ENCODE assay signal across 14 cellular contexts in genomic region chr9:129576546-129577543, GRCh38. TPM values are rescaled to one million over a fixed set of nuclear protein-coding genes. Genes with fewer than 3 reads are reported as not detected.
DNase-seq lines count a peak whose midpoint lies in the region; ATAC-seq and TF ChIP-seq lines count a peak whose summit lies in the region.
"Had no signal": no experiment of that assay in that cellular context is flagged by ENCODE, and none has a peak within 500 bp of the region (broad histone marks: within the 10 kb centered on the region; RNA-seq: fewer than 3 reads in every experiment).

No MANE protein-coding gene starts in this region.

- H3K4me3 Mint-ChIP-seq in activated CD8-positive, alpha-beta T cell treated with anti-CD3 and anti-CD28 coated beads, Interleukin-2, amount 10 ng/mL, durations not matched to agents 7 days and 5 days: no peak overlapping the region
- H3K4me3 Mint-ChIP-seq in glutamatergic neuron (ENCODE audit: unreplicated experiment): peak overlapping the region; percentile 4
- H3K4me3 Mint-ChIP-seq: natural killer cell treated with Interleukin-12 subunit alpha and Interleukin-12 subunit beta and Interleukin-15 and Interleukin-18, amount 100 ng/mL, for 72 hours; stimulated activated memory B cell treated with anti-CD40 and anti-IgM and Interleukin-4, amounts not matched to agents 10 μg/mL and 1 μg/mL and 100 μg/mL, for 72 hours had no signal

- no peak for TF ChIP-seq CTCF in glutamatergic neuron (IDR thresholded peaks at IDR 0.05; ENCODE audit: partially characterized antibody, unreplicated experiment)

- peaks cover 48% of the 10 kb centered on the region for H3K4me1 Mint-ChIP-seq in activated CD8-positive, alpha-beta T cell treated with anti-CD3 and anti-CD28 coated beads, Interleukin-2, amount 10 ng/mL, durations not matched to agents 7 days and 5 days (ENCODE audit: low read depth)
- peaks cover 9% of the 10 kb centered on the region for H3K4me1 Mint-ChIP-seq in glutamatergic neuron (ENCODE audit: low read depth, unreplicated experiment)

- H3K27ac Mint-ChIP-seq in activated CD8-positive, alpha-beta T cell treated with anti-CD3 and anti-CD28 coated beads, Interleukin-2, amount 10 ng/mL, durations not matched to agents 7 days and 5 days: peak overlapping the region; percentile 75
- H3K27ac Mint-ChIP-seq in glutamatergic neuron (ENCODE audit: unreplicated experiment): no peak overlapping the region
- H3K27ac Mint-ChIP-seq: natural killer cell treated with Interleukin-12 subunit alpha and Interleukin-12 subunit beta and Interleukin-15 and Interleukin-18, amount 100 ng/mL, for 72 hours; stimulated activated memory B cell treated with anti-CD40 and anti-IgM and Interleukin-4, amounts not matched to agents 10 μg/mL and 1 μg/mL and 100 μg/mL, for 72 hours had no signal

- H3K9me3 Mint-ChIP-seq in activated CD8-positive, alpha-beta T cell treated with anti-CD3 and anti-CD28 coated beads, Interleukin-2, amount 10 ng/mL, durations not matched to agents 7 days and 5 days (ENCODE audit: insufficient read depth): peaks cover 6% of the 10 kb centered on the region
- peaks cover 2% of the 10 kb centered on the region for H3K9me3 Mint-ChIP-seq in glutamatergic neuron (ENCODE audit: unreplicated experiment)
- H3K9me3 Mint-ChIP-seq: natural killer cell treated with Interleukin-12 subunit alpha and Interleukin-12 subunit beta and Interleukin-15 and Interleukin-18, amount 100 ng/mL, for 72 hours had no signal

- POLR2A ChIA-PET in activated CD8-positive, alpha-beta T cell treated with anti-CD3 and anti-CD28 coated beads, Interleukin-2, amount 10 ng/mL, durations not matched to agents 7 days and 5 days (lab: Charles Lee): no interaction called here

- intact Hi-C loops in sciatic nerve (cut with DNase I): no loop called here

- DNase-seq in HT1080 (ENCODE audit: low read depth) (peak; percentile 56), glutamatergic neuron (no peak), sciatic nerve (ENCODE audit: low spot score) (no peak), NCI-H2029 treated with DMSO at 0.1 percent for 48 hours (lab: John Stamatoyannopoulos, UW) (no peak), dedifferentiated amniotic fluid mesenchymal stem cell (ENCODE audit: extremely low spot score) (no peak)
- DNase-seq in activated CD8-positive, alpha-beta T cell treated with anti-CD3 and anti-CD28 coated beads, Interleukin-2, amount 10 ng/mL, durations not matched to agents 7 days and 5 days: no peak
- DNase-seq: activated CD4-positive, alpha-beta T cell treated with anti-CD3 and anti-CD28 coated beads, Interleukin-2, amount 50 U/mL, for 1 hour; NCI-H446; SHP77 had no signal

- ATAC-seq in activated CD8-positive, alpha-beta T cell treated with anti-CD3 and anti-CD28 coated beads, Interleukin-2, amount 10 ng/mL, durations not matched to agents 7 days and 5 days: no peak
- ATAC-seq in sciatic nerve (peak; percentile 4), GM18858 (IDR thresholded peaks at IDR 0.05; ENCODE audit: unreplicated experiment) (no peak), HG02798 (IDR thresholded peaks at IDR 0.05; ENCODE audit: poor library complexity, unreplicated experiment) (no peak)
- ATAC-seq: natural killer cell treated with Interleukin-12 subunit alpha and Interleukin-12 subunit beta and Interleukin-15 and Interleukin-18, amount 100 ng/mL, for 72 hours; stimulated activated memory B cell treated with anti-CD40 and anti-IgM and Interleukin-4, amounts not matched to agents 10 μg/mL and 1 μg/mL and 100 μg/mL, for 72 hours had no signal

- CTCF ChIA-PET in activated CD8-positive, alpha-beta T cell treated with anti-CD3 and anti-CD28 coated beads, Interleukin-2, amount 10 ng/mL, durations not matched to agents 7 days and 5 days (lab: Charles Lee): no interaction called here

- no peaks in the 10 kb centered on the region for H3K36me3 Mint-ChIP-seq in activated CD8-positive, alpha-beta T cell treated with anti-CD3 and anti-CD28 coated beads, Interleukin-2, amount 10 ng/mL, durations not matched to agents 7 days and 5 days (ENCODE audit: low read depth)
- peaks cover 6% of the 10 kb centered on the region for H3K36me3 Mint-ChIP-seq in glutamatergic neuron (ENCODE audit: unreplicated experiment)
- H3K36me3 Mint-ChIP-seq: natural killer cell treated with Interleukin-12 subunit alpha and Interleukin-12 subunit beta and Interleukin-15 and Interleukin-18, amount 100 ng/mL, for 72 hours had no signal

- H3K27me3 Mint-ChIP-seq in activated CD8-positive, alpha-beta T cell treated with anti-CD3 and anti-CD28 coated beads, Interleukin-2, amount 10 ng/mL, durations not matched to agents 7 days and 5 days (ENCODE audit: low read depth): peaks cover 4% of the 10 kb centered on the region
- H3K27me3 Mint-ChIP-seq in glutamatergic neuron (ENCODE audit: unreplicated experiment): peaks cover 6% of the 10 kb centered on the region

RNA-seq across cellular contexts. Expression of gene C9orf50, which starts 44.1 kb away (rescaled TPM):
- not detected in 2 replicates for total RNA-seq in HT1080 (2014; rRNA removed; shearing (Covaris generic))
- polyA plus RNA-seq in HT1080 (2015; cell fraction: cytosol; rRNA removed): not detected in 2 replicates
- polyA plus RNA-seq in HT1080 (2015; cell fraction: nucleus; rRNA removed): 0.19 TPM in 1 of 2 replicates, not detected in the other
- total RNA-seq in activated CD8-positive, alpha-beta T cell treated with anti-CD3 and anti-CD28 coated beads, Interleukin-2, amount 10 ng/mL, durations not matched to agents 7 days and 5 days: not detected
- total RNA-seq in glutamatergic neuron (ENCODE audit: unreplicated experiment): 0.56 TPM
- total RNA-seq in sciatic nerve: 2.2 TPM
- total RNA-seq: MCF 10A; natural killer cell treated with Interleukin-12 subunit alpha and Interleukin-12 subunit beta and Interleukin-15 and Interleukin-18, amount 100 ng/mL, for 72 hours had no signal

RNA-seq across cellular contexts. Expression of gene NTMT1, which starts 49.1 kb away (rescaled TPM):
- 65.9 and 66.4 TPM in 2 replicates for total RNA-seq in HT1080 (2014; rRNA removed; shearing (Covaris generic))
- polyA plus RNA-seq in HT1080 (2015; cell fraction: cytosol; rRNA removed): 55.8 and 77.9 TPM in 2 replicates
- 36.7 and 44.6 TPM in 2 replicates for polyA plus RNA-seq in HT1080 (2015; cell fraction: nucleus; rRNA removed)
- total RNA-seq in activated CD8-positive, alpha-beta T cell treated with anti-CD3 and anti-CD28 coated beads, Interleukin-2, amount 10 ng/mL, durations not matched to agents 7 days and 5 days: 10 to 100 TPM; 36.2 to 39.2 TPM
- total RNA-seq in glutamatergic neuron (ENCODE audit: unreplicated experiment) (62.6 TPM), sciatic nerve (28.0 TPM)
